12 cellular contexts compared by ENCODE assay signal in genomic region chr11:116170526-116171120, GRCh38.
DNase-seq lines count a peak whose midpoint lies in the region; ATAC-seq and TF ChIP-seq lines count a peak whose summit lies in the region.
"Had no signal": no experiment of that assay in that cellular context is flagged by ENCODE, and none has a peak within 500 bp of the region (broad histone marks: within the 10 kb centered on the region; RNA-seq: fewer than 3 reads in every experiment).

No MANE protein-coding gene starts in this region.

- H3K4me2 ChIP-seq in HCT116 (ENCODE audit: low read length), result no peak overlapping the region

- no peak overlapping the region for H3K4me3 Mint-ChIP-seq in nephron
- H3K4me3 Mint-ChIP-seq: activated naive CD8-positive, alpha-beta T cell treated with anti-CD3 and anti-CD28 coated beads, Interleukin-2, amount 50 U/mL, for 24 hours had no signal

- POLR2A ChIA-PET in HCT116 (lab: Charles Lee), result no interaction called here

- H2AFZ ChIP-seq in HCT116 (ENCODE audit: low read depth, low read length, poor library complexity, severe bottlenecking), result no peak overlapping the region

- H3K9me3 Mint-ChIP-seq in nephron, result no peaks in the 10 kb centered on the region
- H3K9me3 Mint-ChIP-seq: activated naive CD8-positive, alpha-beta T cell treated with anti-CD3 and anti-CD28 coated beads, Interleukin-2, amount 50 U/mL, for 24 hours had no signal

- H3K27me3 ChIP-seq in HCT116 (ENCODE audit: insufficient read depth, low read length) (peaks cover 7% of the 10 kb centered on the region; the same call in 1 of the 2 replicates), dorsolateral prefrontal cortex (peaks cover 0 to 4% (median 0%) of the 10 kb centered on the region in 45 donors)

- peak; percentile 29 for DNase-seq in NCI-H2171 treated with DMSO at 0.1 percent for 48 hours (lab: John Stamatoyannopoulos, UW)
- no peak for DNase-seq in NCI-H2171 (lab: John Stamatoyannopoulos, UW)
- no peak for DNase-seq in HCT116 (ENCODE audit: low read depth, low spot score)
- DNase-seq in dorsolateral prefrontal cortex, result no peak
- DNase-seq in hippocampal formation (lab: John Stamatoyannopoulos, UW), result no peak
- DNase-seq: ACHN; activated naive CD8-positive, alpha-beta T cell treated with anti-CD3 and anti-CD28 coated beads, Interleukin-2, amount 50 U/mL, for 24 hours; GF-D8; NCI-H1930 had no signal

- no peak for TF ChIP-seq RAD21 in HCT116 (IDR thresholded peaks at IDR 0.05; ENCODE audit: low read depth)

- H3K9ac ChIP-seq in HCT116 (ENCODE audit: low read length), result no peak overlapping the region

- H3K36me3 Mint-ChIP-seq in nephron (ENCODE audit: low read depth), result no peaks in the 10 kb centered on the region

- ATAC-seq in HCT116, result peak; percentile 77
- ATAC-seq in HG02610 (IDR thresholded peaks at IDR 0.05; ENCODE audit: unreplicated experiment), result no peak
- ATAC-seq: activated naive CD8-positive, alpha-beta T cell treated with anti-CD3 and anti-CD28 coated beads, Interleukin-2, amount 50 U/mL, for 24 hours had no signal

- no peak overlapping the region for H3K27ac Mint-ChIP-seq in nephron
- H3K27ac Mint-ChIP-seq: activated naive CD8-positive, alpha-beta T cell treated with anti-CD3 and anti-CD28 coated beads, Interleukin-2, amount 50 U/mL, for 24 hours had no signal

- H3K27ac ChIP-seq in HCT116 (ENCODE audit: low read depth, low read length) (no peak overlapping the region), VCaP (no peak overlapping the region), dorsolateral prefrontal cortex (no peak overlapping the region)

- BruUV-seq in HCT116 (replicated peaks; lab: Mats Ljungman, UMichigan), result no TSS peak

- RAD21 ChIA-PET in HCT116 (lab: Charles Lee; ENCODE audit: low non-redundant PET in 1 of 2, low total read pairs in 2 of 2, uncharacterized antibody in 2 of 2, unreplicated experiment in 2 of 2), result interaction anchor here in 1 of 2 experiments (0.6 kb wide), 1 partner anchor 12 kb away, joined by 3 read pairs; no protein-coding TSS in a partner anchor

- TF ChIP-seq POLR2A in HCT116 (IDR thresholded peaks at IDR 0.05; ENCODE audit: borderline replicate concordance, extremely low read depth, insufficient read depth, insufficient read length), result no peak

- CTCF ChIA-PET in HCT116 (lab: Charles Lee), result no interaction called here

- no peaks in the 10 kb centered on the region for H4K20me1 ChIP-seq in HCT116 (ENCODE audit: insufficient read depth)

- peaks cover 27% of the 10 kb centered on the region for H3K4me1 Mint-ChIP-seq in nephron
- H3K4me1 Mint-ChIP-seq: activated naive CD8-positive, alpha-beta T cell treated with anti-CD3 and anti-CD28 coated beads, Interleukin-2, amount 50 U/mL, for 24 hours had no signal

- H3K9me2 ChIP-seq in HCT116 (ENCODE audit: insufficient read depth), result no peaks in the 10 kb centered on the region

- H3K27me3 Mint-ChIP-seq in nephron (ENCODE audit: low read depth), result peaks cover 27% of the 10 kb centered on the region

- peak in 2 of 3 experiments; percentile 39 to 40; a peak in 4 of 6 replicates for TF ChIP-seq CTCF in HCT116 (IDR thresholded peaks at IDR 0.05 in 2 of 3, conservative IDR thresholded peaks at IDR 0.05 in 1 of 3; ENCODE audit: borderline replicate concordance in 1 of 3, insufficient read depth in 1 of 3, low read depth in 2 of 3, low read length in 2 of 3)
- TF ChIP-seq CTCF in VCaP (conservative IDR thresholded peaks at IDR 0.05), result peak; percentile 76
- peak in 2 of 3 experiments; percentile 24 to 39 for TF ChIP-seq CTCF in nephron (IDR thresholded peaks at IDR 0.05; ENCODE audit: unreplicated experiment in 3 of 3)
- TF ChIP-seq CTCF in dorsolateral prefrontal cortex (IDR thresholded peaks at IDR 0.05 in 54 of 56, conservative IDR thresholded peaks at IDR 0.05 in 2 of 56; ENCODE audit: low read depth in 1 of 56, partially characterized antibody in 56 of 56), result peak in 3 of 56 donors; percentile 8 to 17 (median 14)

- no peaks in the 10 kb centered on the region for H3K9me3 ChIP-seq in HCT116 (ENCODE audit: control insufficient read depth in 1 of 2, insufficient read depth in 1 of 2, low read depth in 1 of 2, low read length in 2 of 2)

- no peaks in the 10 kb centered on the region for H3K79me2 ChIP-seq in HCT116 (ENCODE audit: insufficient read depth, low read length)

- H3K4me1 ChIP-seq in HCT116 (ENCODE audit: control insufficient read depth in 1 of 2, insufficient read depth in 2 of 2, low read length in 2 of 2), result no peaks in the 10 kb centered on the region

- H3K4me3 ChIP-seq in HCT116 (replicated peaks in 1 of 2; ENCODE audit: low read depth in 1 of 2, low read length in 2 of 2), result no peak overlapping the region
- H3K4me3 ChIP-seq in dorsolateral prefrontal cortex, result no peak overlapping the region

- H3K36me3 ChIP-seq in HCT116 (ENCODE audit: control insufficient read depth in 1 of 2, insufficient read depth in 2 of 2, low read length in 2 of 2), result no peaks in the 10 kb centered on the region

- intact Hi-C loops in HCT116 (cut with micrococcal nuclease) (loop anchor here (2.0 kb wide), 1 partner anchor 520 kb away; no protein-coding TSS in a partner anchor), dorsolateral prefrontal cortex (cut with DNase I) (no loop called here)

TF ChIP-seq in HCT116, 20 proteins besides CTCF, POLR2A, EP300 and RAD21:
- TF ChIP-seq MAX (IDR thresholded peaks at IDR 0.05), result no peak
- TF ChIP-seq POLR2AphosphoS5 (IDR thresholded peaks at IDR 0.05; ENCODE audit: low read depth, low read length), result no peak
- no peak for TF ChIP-seq SRF (IDR thresholded peaks at IDR 0.05; ENCODE audit: low read depth)
- TF ChIP-seq ELF1 (IDR thresholded peaks at IDR 0.05; ENCODE audit: borderline replicate concordance, low read depth), result no peak
TF ChIP-seq in HCT116: peak in this region for 0.
